ENCODE assay signal across 9 cellular contexts in the genomic region with DNA sequence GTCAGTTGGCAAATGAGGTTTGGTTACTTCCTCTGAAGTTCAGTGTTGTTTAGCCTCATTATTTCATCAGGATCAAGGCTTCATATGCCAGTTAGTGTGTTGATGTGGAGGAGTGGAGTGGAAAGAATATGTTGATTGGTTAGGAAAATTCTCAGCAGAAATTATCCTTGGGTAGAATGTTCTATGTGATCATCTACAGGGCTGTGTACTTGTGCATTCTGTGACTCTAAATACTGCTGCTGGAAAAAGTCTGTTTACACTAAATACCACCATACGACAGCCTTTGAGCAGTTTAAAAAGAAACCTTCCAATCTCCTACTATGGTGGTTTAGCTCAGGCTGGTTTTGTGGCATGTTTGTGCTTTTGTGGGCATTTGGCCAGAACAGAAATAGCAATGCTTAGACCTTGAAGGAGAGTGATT. TPM values are rescaled to one million over a fixed set of nuclear protein-coding genes. Genes with fewer than 3 reads are reported as not detected.
DNase-seq lines count a peak whose midpoint lies in the region; ATAC-seq, FAIRE-seq and TF ChIP-seq lines count a peak whose summit lies in the region.
"Had no signal": no experiment of that assay in that cellular context is flagged by ENCODE, and none has a peak within 500 bp of the region (broad histone marks: within the 10 kb centered on the region; RNA-seq: fewer than 3 reads in every experiment).

No MANE protein-coding gene starts in this region.

- peaks cover 50% of the 10 kb centered on the region for H3K36me3 Mint-ChIP-seq in stimulated activated naive CD8-positive, alpha-beta T cell treated with anti-CD3 and anti-CD28 coated beads, Interleukin-15, Interleukin-2, amounts not matched to agents 100 ng/mL and 50 ng/mL, for 24 hours (ENCODE audit: low read depth)
- H3K36me3 Mint-ChIP-seq in astrocyte (ENCODE audit: low read depth, unreplicated experiment) (peaks cover 15% of the 10 kb centered on the region), memory B cell (peaks cover 16% of the 10 kb centered on the region)

- WGBS in small intestine, 3 donors = 27 to 45% (median 42%) methylated on average over 1 of the region's 1 CpG

- no peaks in the 10 kb centered on the region for H3K9me3 ChIP-seq in astrocyte (ENCODE audit: insufficient read depth, low read depth, low read length)
- no peaks in the 10 kb centered on the region for H3K9me3 ChIP-seq in MM.1S (replicated peaks; ENCODE audit: insufficient read depth, low read length)
- no peaks in the 10 kb centered on the region for H3K9me3 ChIP-seq in small intestine (ENCODE audit: control insufficient read depth, low read depth)

- no peak overlapping the region for H3K9ac ChIP-seq in astrocyte (ENCODE audit: low read length)
- no peak overlapping the region for H3K9ac ChIP-seq in MM.1S (ENCODE audit: low read length)

- H3K4me3 Mint-ChIP-seq in stimulated activated naive CD8-positive, alpha-beta T cell treated with anti-CD3 and anti-CD28 coated beads, Interleukin-15, Interleukin-2, amounts not matched to agents 100 ng/mL and 50 ng/mL, for 24 hours = no peak overlapping the region
- H3K4me3 Mint-ChIP-seq in astrocyte (ENCODE audit: unreplicated experiment) = no peak overlapping the region
- no peak overlapping the region for H3K4me3 Mint-ChIP-seq in memory B cell
- H3K4me3 Mint-ChIP-seq: neural crest cell had no signal

- FAIRE-seq in astrocyte (lab: Jason Lieb, UNC) (no peak), small intestine (lab: Jason Lieb, UNC) (no peak)

- H3K27me3 ChIP-seq in astrocyte (ENCODE audit: insufficient read depth, low read length) (no peaks in the 10 kb centered on the region), MM.1S (replicated peaks; ENCODE audit: insufficient read depth, low read length) (no peaks in the 10 kb centered on the region), small intestine (ENCODE audit: control insufficient read depth in 2 of 2, insufficient read depth in 2 of 2, low read length in 2 of 2) (no peaks in the 10 kb centered on the region)

- H3K4me1 Mint-ChIP-seq in stimulated activated naive CD8-positive, alpha-beta T cell treated with anti-CD3 and anti-CD28 coated beads, Interleukin-15, Interleukin-2, amounts not matched to agents 100 ng/mL and 50 ng/mL, for 24 hours (ENCODE audit: low read depth) = peaks cover 69% of the 10 kb centered on the region
- H3K4me1 Mint-ChIP-seq in astrocyte (ENCODE audit: low read depth, unreplicated experiment) (peaks cover 32% of the 10 kb centered on the region), memory B cell (peaks cover 52% of the 10 kb centered on the region)
- H3K4me1 Mint-ChIP-seq: neural crest cell had no signal

- H3K4me1 ChIP-seq in astrocyte (ENCODE audit: insufficient read depth, low read length) (peaks cover 7% of the 10 kb centered on the region), MM.1S (ENCODE audit: low read length) (no peaks in the 10 kb centered on the region), small intestine (ENCODE audit: control insufficient read depth in 2 of 2, insufficient read depth in 1 of 2, low read depth in 1 of 2, low read length in 1 of 2) (peaks cover 6 to 23% of the 10 kb centered on the region in 2 donors)

- no peak for ATAC-seq in stimulated activated naive CD8-positive, alpha-beta T cell treated with anti-CD3 and anti-CD28 coated beads, Interleukin-15, Interleukin-2, amounts not matched to agents 100 U/mL and 50 U/mL, for 24 hours
- no peak for ATAC-seq in memory B cell (ENCODE audit: low read depth)

- no peak overlapping the region for H2AFZ ChIP-seq in astrocyte (ENCODE audit: low read depth, low read length)
- no peak overlapping the region for H2AFZ ChIP-seq in MM.1S (ENCODE audit: low read length)

- H3K9me3 Mint-ChIP-seq in stimulated activated naive CD8-positive, alpha-beta T cell treated with anti-CD3 and anti-CD28 coated beads, Interleukin-15, Interleukin-2, amounts not matched to agents 100 ng/mL and 50 ng/mL, for 24 hours = no peaks in the 10 kb centered on the region
- H3K9me3 Mint-ChIP-seq in astrocyte (ENCODE audit: unreplicated experiment) (no peaks in the 10 kb centered on the region), memory B cell (no peaks in the 10 kb centered on the region)
- H3K9me3 Mint-ChIP-seq: neural crest cell had no signal

- H4K20me1 ChIP-seq in astrocyte (ENCODE audit: insufficient read depth, low read length) = peaks cover 84% of the 10 kb centered on the region
- H4K20me1 ChIP-seq in MM.1S (ENCODE audit: insufficient read depth, low read length) = no peaks in the 10 kb centered on the region

- peak overlapping the region; percentile 69 for H3K27ac Mint-ChIP-seq in stimulated activated naive CD8-positive, alpha-beta T cell treated with anti-CD3 and anti-CD28 coated beads, Interleukin-15, Interleukin-2, amounts not matched to agents 100 ng/mL and 50 ng/mL, for 24 hours
- H3K27ac Mint-ChIP-seq in astrocyte (ENCODE audit: unreplicated experiment) = no peak overlapping the region
- peak overlapping the region; percentile 43 for H3K27ac Mint-ChIP-seq in memory B cell

- H3F3A ChIP-seq in MM.1S (ENCODE audit: insufficient read depth, low read length) = no peaks in the 10 kb centered on the region

- no peak for DNase-seq in stimulated activated naive CD8-positive, alpha-beta T cell treated with anti-CD3 and anti-CD28 coated beads, Interleukin-15, Interleukin-2, amounts not matched to agents 100 U/mL and 50 U/mL, for 24 hours
- peak; percentile 67 for DNase-seq in astrocyte (ENCODE audit: low read depth)
- no peak for DNase-seq in memory B cell (ENCODE audit: low spot score in 2 of 2)
- no peak for DNase-seq in SHP77 treated with DMSO at 0.1 percent for 48 hours (lab: John Stamatoyannopoulos, UW)
- no peak for DNase-seq in MM.1S
- no peak for DNase-seq in NCI-H2107 treated with DMSO at 0.1 percent for 48 hours (lab: John Stamatoyannopoulos, UW; ENCODE audit: unreplicated experiment)
- no peak for DNase-seq in small intestine

- H3K27me3 Mint-ChIP-seq in stimulated activated naive CD8-positive, alpha-beta T cell treated with anti-CD3 and anti-CD28 coated beads, Interleukin-15, Interleukin-2, amounts not matched to agents 100 ng/mL and 50 ng/mL, for 24 hours = no peaks in the 10 kb centered on the region
- no peaks in the 10 kb centered on the region for H3K27me3 Mint-ChIP-seq in astrocyte (ENCODE audit: low read depth, unreplicated experiment)
- no peaks in the 10 kb centered on the region for H3K27me3 Mint-ChIP-seq in memory B cell

- H3K27ac ChIP-seq in astrocyte (ENCODE audit: low read depth, low read length) (no peak overlapping the region), MM.1S (ENCODE audit: low read length) (no peak overlapping the region), small intestine (ENCODE audit: low read depth in 1 of 2, low read length in 1 of 2) (no peak overlapping the region)

- H3K4me2 ChIP-seq in astrocyte (ENCODE audit: low read length) (peak overlapping the region; percentile 28), MM.1S (ENCODE audit: low read depth, low read length) (no peak overlapping the region)

- TF ChIP-seq CTCF in astrocyte (IDR thresholded peaks at IDR 0.05; ENCODE audit: insufficient read depth, low read depth, low read length) (no peak), MM.1S (IDR thresholded peaks at IDR 0.05; ENCODE audit: low read length) (no peak)

- H3K36me3 ChIP-seq in astrocyte (ENCODE audit: insufficient read depth, low read length) (peaks cover 8% of the 10 kb centered on the region), MM.1S (replicated peaks; ENCODE audit: insufficient read depth, low read length) (no peaks in the 10 kb centered on the region), small intestine (ENCODE audit: control insufficient read depth in 2 of 2, insufficient read depth in 2 of 2, low read length in 2 of 2) (peaks cover 0 to 3% of the 10 kb centered on the region in 2 donors)

- no peaks in the 10 kb centered on the region for H3K9me2 ChIP-seq in MM.1S (replicated peaks; ENCODE audit: insufficient read depth, low read length)

- peaks cover 98% of the 10 kb centered on the region for H3K79me2 ChIP-seq in astrocyte (ENCODE audit: insufficient read depth, low read length)
- H3K79me2 ChIP-seq in MM.1S (ENCODE audit: low read length) = peaks cover 92% of the 10 kb centered on the region

- H3K4me3 ChIP-seq in astrocyte (ENCODE audit: insufficient read depth, low read depth, low read length) (no peak overlapping the region), MM.1S (ENCODE audit: low read length) (no peak overlapping the region), small intestine (ENCODE audit: low read depth in 1 of 2, low read length in 2 of 2) (no peak overlapping the region)

RNA-seq across cellular contexts. Expression of gene CAB39, which starts 25.8 kb away (rescaled TPM):
- 58.6 and 66.6 TPM in 2 replicates for total RNA-seq in astrocyte
- polyA plus RNA-seq in small intestine = 10 to 100 TPM; 38.2 to 59.7 (median 53.2) TPM
